18 cellular contexts compared by ENCODE assay signal in genomic region chr17:35498429-35499178, GRCh38. TPM values are rescaled to one million over a fixed set of nuclear protein-coding genes. Genes with fewer than 3 reads are reported as not detected.
DNase-seq lines count a peak whose midpoint lies in the region; ATAC-seq, FAIRE-seq and TF ChIP-seq lines count a peak whose summit lies in the region.
"Had no signal": no experiment of that assay in that cellular context is flagged by ENCODE, and none has a peak within 500 bp of the region (broad histone marks: within the 10 kb centered on the region; RNA-seq: fewer than 3 reads in every experiment).

No MANE protein-coding gene starts in this region.

- no peaks in the 10 kb centered on the region for H3K79me2 ChIP-seq in endothelial cell of umbilical vein (ENCODE audit: control insufficient read depth, insufficient read depth, low read length)
- H3K79me2 ChIP-seq in PC-9 (ENCODE audit: low read depth): no peaks in the 10 kb centered on the region

- H3K27ac Mint-ChIP-seq in activated naive CD4-positive, alpha-beta T cell treated with anti-CD3 and anti-CD28 coated beads for 36 hours: no peak overlapping the region

- no TSS peak for BruUV-seq in endothelial cell of umbilical vein (replicated peaks; lab: Mats Ljungman, UMichigan)
- BruUV-seq in PC-9 (replicated peaks; lab: Mats Ljungman, UMichigan): no TSS peak

- TF ChIP-seq POLR2A in endothelial cell of umbilical vein (IDR thresholded peaks at IDR 0.05; ENCODE audit: low read depth, low read length): no peak

- H3K36me3 Mint-ChIP-seq in activated naive CD4-positive, alpha-beta T cell treated with anti-CD3 and anti-CD28 coated beads for 36 hours (ENCODE audit: low read depth): peaks cover 25% of the 10 kb centered on the region

- H3K36me3 ChIP-seq in HUES6 (ENCODE audit: control insufficient read depth, insufficient read depth, low read length) (no peaks in the 10 kb centered on the region), endothelial cell of umbilical vein (ENCODE audit: control insufficient read depth in 2 of 2, extremely low read depth in 1 of 2, insufficient read depth in 2 of 2, low read length in 2 of 2) (no peaks in the 10 kb centered on the region), skeletal muscle satellite cell (ENCODE audit: insufficient read depth, low read length) (no peaks in the 10 kb centered on the region), PC-9 (ENCODE audit: low read depth) (no peaks in the 10 kb centered on the region)

- H3K9me2 ChIP-seq in PC-9 (ENCODE audit: insufficient read depth): no peaks in the 10 kb centered on the region

- H3K4me3 Mint-ChIP-seq in activated naive CD4-positive, alpha-beta T cell treated with anti-CD3 and anti-CD28 coated beads for 36 hours: peak overlapping the region; percentile 17

- H3K9ac ChIP-seq in HUES6 (ENCODE audit: low read length) (no peak overlapping the region), endothelial cell of umbilical vein (replicated peaks; ENCODE audit: extremely low read depth, insufficient read depth, low read length) (no peak overlapping the region), skeletal muscle satellite cell (ENCODE audit: low read depth, low read length) (no peak overlapping the region)

- no peaks in the 10 kb centered on the region for H3K27me3 Mint-ChIP-seq in activated naive CD4-positive, alpha-beta T cell treated with anti-CD3 and anti-CD28 coated beads for 36 hours (ENCODE audit: low read depth)

- intact Hi-C loops in activated naive CD4-positive, alpha-beta T cell treated with anti-CD3 and anti-CD28 coated beads for 36 hours (cut with micrococcal nuclease): no loop called here
- intact Hi-C loops in endothelial cell of umbilical vein (cut with micrococcal nuclease): no loop called here
- intact Hi-C loops in PC-9 (cut with micrococcal nuclease; ENCODE audit: unreplicated experiment): no loop called here

- no peaks in the 10 kb centered on the region for H3K9me3 Mint-ChIP-seq in activated naive CD4-positive, alpha-beta T cell treated with anti-CD3 and anti-CD28 coated beads for 36 hours

- H4K20me1 ChIP-seq in endothelial cell of umbilical vein (replicated peaks; ENCODE audit: control insufficient read depth, extremely low read depth, insufficient read depth, low read length) (no peaks in the 10 kb centered on the region), PC-9 (ENCODE audit: insufficient read depth) (no peaks in the 10 kb centered on the region)

- no peak for TF ChIP-seq CTCF in endothelial cell of umbilical vein (IDR thresholded peaks at IDR 0.05; ENCODE audit: extremely low read depth in 1 of 2, insufficient read depth in 1 of 2, low read depth in 1 of 2, low read length in 2 of 2)
- TF ChIP-seq CTCF in PC-9 (conservative IDR thresholded peaks at IDR 0.05): no peak

- no peak for ATAC-seq in HG02763 (IDR thresholded peaks at IDR 0.05; ENCODE audit: unreplicated experiment)
- ATAC-seq: left ventricle myocardium superior had no signal

- H3K4me2 ChIP-seq in endothelial cell of umbilical vein (ENCODE audit: insufficient read depth, low read length) (no peak overlapping the region), skeletal muscle satellite cell (ENCODE audit: low read length) (peak overlapping the region; percentile 37), PC-9 (no peak overlapping the region)

- no peaks in the 10 kb centered on the region for H3K9me1 ChIP-seq in endothelial cell of umbilical vein (replicated peaks; ENCODE audit: control insufficient read depth, extremely low read depth, insufficient read depth, low read length)

- H3F3A ChIP-seq in PC-9 (ENCODE audit: insufficient read depth, low read depth): no peaks in the 10 kb centered on the region

- CTCF ChIA-PET in activated naive CD4-positive, alpha-beta T cell treated with anti-CD3 and anti-CD28 coated beads for 36 hours (lab: Charles Lee): interaction anchor here (0.8 to 0.9 kb wide), 3 partner anchors 27 to 248 kb away, joined by 3 read pairs; no protein-coding TSS in a partner anchor
- CTCF ChIA-PET in endothelial cell of umbilical vein (lab: Charles Lee): interaction anchor here (0.7 to 2.0 kb wide), 4 partner anchors 8 to 50 kb away, joined by 3 to 4 read pairs (median 3); partner anchors contain the start of gene SLFN13
- CTCF ChIA-PET in PC-9 (lab: Charles Lee): interaction anchor here (0.6 kb wide), 1 partner anchor 32 kb away, joined by 9 read pairs; no protein-coding TSS in a partner anchor

- POLR2A ChIA-PET in endothelial cell of umbilical vein (lab: Charles Lee): no interaction called here
- POLR2A ChIA-PET in PC-9 (lab: Charles Lee; ENCODE audit: unreplicated experiment): no interaction called here

- dilution Hi-C loops in endothelial cell of umbilical vein (cut with MboI; ENCODE audit: extremely low pct_ligation_motif_present, low sequenced_read_pairs): no loop called here

- peaks cover 14% of the 10 kb centered on the region for H3K4me1 ChIP-seq in HUES6 (ENCODE audit: control insufficient read depth, insufficient read depth, low read length)
- no peaks in the 10 kb centered on the region for H3K4me1 ChIP-seq in endothelial cell of umbilical vein (ENCODE audit: control insufficient read depth, extremely low read depth, insufficient read depth, low read length)
- H3K4me1 ChIP-seq in skeletal muscle satellite cell (ENCODE audit: control insufficient read depth, insufficient read depth, low read length): no peaks in the 10 kb centered on the region
- H3K4me1 ChIP-seq in PC-9 (replicated peaks; ENCODE audit: insufficient read depth): no peaks in the 10 kb centered on the region

- H2AFZ ChIP-seq in endothelial cell of umbilical vein (ENCODE audit: low read depth, low read length): no peak overlapping the region
- no peak overlapping the region for H2AFZ ChIP-seq in PC-9

- no peak for DNase-seq in activated naive CD4-positive, alpha-beta T cell treated with anti-CD3 and anti-CD28 coated beads for 36 hours
- DNase-seq in activated naive CD4-positive, alpha-beta T cell treated with Interleukin-2 at 50 U/mL for 16 hours: no peak
- DNase-seq in endothelial cell of umbilical vein (ENCODE audit: low read depth, low spot score): no peak
- DNase-seq in PC-9: no peak
- no peak for DNase-seq in G401 (ENCODE audit: low spot score)
- DNase-seq: ACHN; hippocampal formation; left ventricle myocardium superior; NCI-H2081; NCI-H69; stimulated activated CD4-positive, alpha-beta T cell treated with anti-CD3 and anti-CD28 coated beads, Interleukin-1b, Interleukin-23, amount 100 ng/mL, for 48 hours had no signal

- no peak overlapping the region for H3K27ac ChIP-seq in HUES6 (ENCODE audit: low read depth, low read length)
- no peak overlapping the region for H3K27ac ChIP-seq in endothelial cell of umbilical vein (ENCODE audit: insufficient read depth, low read depth, low read length)
- H3K27ac ChIP-seq in PC-9: no peak overlapping the region

- H3K4me1 Mint-ChIP-seq in activated naive CD4-positive, alpha-beta T cell treated with anti-CD3 and anti-CD28 coated beads for 36 hours (ENCODE audit: low read depth): peaks cover 40% of the 10 kb centered on the region

- no peak for FAIRE-seq in endothelial cell of umbilical vein (lab: Jason Lieb, UNC)
- FAIRE-seq: GM18507 had no signal

- H3K27me3 ChIP-seq in HUES6 (ENCODE audit: control insufficient read depth, insufficient read depth, low read length) (peaks cover 73% of the 10 kb centered on the region), endothelial cell of umbilical vein (ENCODE audit: control insufficient read depth in 2 of 2, insufficient read depth in 2 of 2, low read length in 2 of 2) (peaks cover 56 to 75% of the 10 kb centered on the region in 2 experiments), skeletal muscle satellite cell (ENCODE audit: control insufficient read depth, insufficient read depth, low read length) (peaks cover 68% of the 10 kb centered on the region), PC-9 (ENCODE audit: insufficient read depth, low read depth) (peaks cover 67% of the 10 kb centered on the region)

- H3K9me3 ChIP-seq in HUES6 (ENCODE audit: control insufficient read depth, insufficient read depth, low read depth, low read length): no peaks in the 10 kb centered on the region
- H3K9me3 ChIP-seq in endothelial cell of umbilical vein (replicated peaks; ENCODE audit: control insufficient read depth, insufficient read depth, low read length): no peaks in the 10 kb centered on the region
- H3K9me3 ChIP-seq in skeletal muscle satellite cell (replicated peaks; ENCODE audit: low read length): no peaks in the 10 kb centered on the region
- H3K9me3 ChIP-seq in PC-9 (ENCODE audit: insufficient read depth, low read depth): no peaks in the 10 kb centered on the region

- peak overlapping the region; percentile 51 for H3K4me3 ChIP-seq in HUES6 (ENCODE audit: low read depth, low read length)
- H3K4me3 ChIP-seq in endothelial cell of umbilical vein (replicated peaks in 1 of 3; ENCODE audit: insufficient read depth in 1 of 3, low read depth in 1 of 3, low read length in 3 of 3): no peak overlapping the region
- H3K4me3 ChIP-seq in skeletal muscle satellite cell (ENCODE audit: low read length): no peak overlapping the region
- H3K4me3 ChIP-seq in PC-9: no peak overlapping the region

- in situ Hi-C loops in G401 (cut with HindIII; ENCODE audit: low sequenced_read_pairs): no loop called here

RNA-seq across cellular contexts. Expression of gene SLFN12L, which starts 38.9 kb away (rescaled TPM):
- 10 to 100 TPM; 23.5 to 25.2 TPM for total RNA-seq in activated naive CD4-positive, alpha-beta T cell treated with anti-CD3 and anti-CD28 coated beads for 36 hours
- not detected in 2 replicates for total RNA-seq in endothelial cell of umbilical vein
- polyA plus RNA-seq in endothelial cell of umbilical vein: not detected in 2 replicates
- not detected in 2 replicates for polyA plus RNA-seq in endothelial cell of umbilical vein (2011; cell fraction: cytosol; rRNA removed)
- not detected in 2 replicates for polyA plus RNA-seq in endothelial cell of umbilical vein (2011; cell fraction: nucleus; rRNA removed)
- polyA plus RNA-seq in endothelial cell of umbilical vein (2012): not detected in 2 replicates
- 0.12 TPM in 1 of 2 replicates, not detected in the other for polyA minus RNA-seq in endothelial cell of umbilical vein
- polyA minus RNA-seq in endothelial cell of umbilical vein (2011; cell fraction: cytosol; rRNA and poly(A)+ RNA removed): not detected
- polyA minus RNA-seq in endothelial cell of umbilical vein (2011; cell fraction: nucleus; rRNA and poly(A)+ RNA removed): not detected in 2 replicates
- total RNA-seq in skeletal muscle satellite cell (2012; rRNA removed): 0.25 TPM in 1 of 2 replicates, not detected in the other
- not detected in 2 replicates for total RNA-seq in PC-9 (2021)
- not detected in 2 replicates for total RNA-seq in G401 (2014; rRNA removed; shearing (Covaris generic))
- total RNA-seq: HT1080, myocyte, RPMI7951 had no signal

RNA-seq across cellular contexts. Expression of gene SLFN13, which starts 50.0 kb away (rescaled TPM):
- 10 to 100 TPM; 28.6 to 30.1 TPM for total RNA-seq in activated naive CD4-positive, alpha-beta T cell treated with anti-CD3 and anti-CD28 coated beads for 36 hours
- 13.7 and 24.7 TPM in 2 replicates for total RNA-seq in endothelial cell of umbilical vein
- 1.8 and 2.3 TPM in 2 replicates for polyA plus RNA-seq in endothelial cell of umbilical vein
- 1.3 and 1.8 TPM in 2 replicates for polyA plus RNA-seq in endothelial cell of umbilical vein (2011; cell fraction: cytosol; rRNA removed)
- polyA plus RNA-seq in endothelial cell of umbilical vein (2011; cell fraction: nucleus; rRNA removed): 4.9 and 8.0 TPM in 2 replicates
- polyA plus RNA-seq in endothelial cell of umbilical vein (2012): 0.87 and 8.5 TPM in 2 replicates
- 10.4 and 13.7 TPM in 2 replicates for polyA minus RNA-seq in endothelial cell of umbilical vein
- polyA minus RNA-seq in endothelial cell of umbilical vein (2011; cell fraction: cytosol; rRNA and poly(A)+ RNA removed): 7.3 TPM
- polyA minus RNA-seq in endothelial cell of umbilical vein (2011; cell fraction: nucleus; rRNA and poly(A)+ RNA removed): 2.4 and 4.5 TPM in 2 replicates
- total RNA-seq in skeletal muscle satellite cell (2012; rRNA removed): 1.7 and 2.3 TPM in 2 replicates
- 22.1 and 38.5 TPM in 2 replicates for total RNA-seq in PC-9 (2021)
- total RNA-seq in G401 (2014; rRNA removed; shearing (Covaris generic)): 0.24 TPM in 1 of 2 replicates, not detected in the other

Comparison
In these comparisons a context has a peak if more than half of its experiments do, and no peak if none do; other contexts are left out.
1. RNA of gene SLFN12L, which starts 38.9 kb away (total RNA-seq): 23.5 to 25.2 TPM in activated naive CD4-positive, alpha-beta T cell treated with anti-CD3 and anti-CD28 coated beads for 36 hours; not detected in PC-9, not detected in endothelial cell of umbilical vein and not detected in G401; every median in the first group is over 10 times any median in the second.
2. RNA of gene SLFN13, which starts 50.0 kb away (total RNA-seq): 22.1 to 38.5 TPM in PC-9, 28.6 to 30.1 TPM in activated naive CD4-positive, alpha-beta T cell treated with anti-CD3 and anti-CD28 coated beads for 36 hours and 13.7 to 24.7 TPM in endothelial cell of umbilical vein; 0.24 TPM in G401; every median in the first group is over 10 times any median in the second.